In genomic region chr11:61357233-61357893, GRCh38 we compare ENCODE assay signal across 8 cellular contexts. TPM values are rescaled to one million over a fixed set of nuclear protein-coding genes. Genes with fewer than 3 reads are reported as not detected.
DNase-seq lines count a peak whose midpoint lies in the region; ATAC-seq and TF ChIP-seq lines count a peak whose summit lies in the region.

No MANE protein-coding gene starts in this region.

- peaks cover 6% of the 10 kb centered on the region for H3F3A ChIP-seq in SK-N-SH (replicated peaks; ENCODE audit: insufficient read depth)

- no peaks in the 10 kb centered on the region for H3K9me2 ChIP-seq in SK-N-SH

- H3K9me3 ChIP-seq in colonic mucosa = no peaks in the 10 kb centered on the region
- H3K9me3 ChIP-seq in SK-N-SH = no peaks in the 10 kb centered on the region

- peaks cover 7% of the 10 kb centered on the region for H3K4me1 ChIP-seq in colonic mucosa
- peaks cover 0 to 14% of the 10 kb centered on the region in 2 experiments; a peak in 1 of 4 replicates for H3K4me1 ChIP-seq in SK-N-SH (ENCODE audit: control insufficient read depth in 1 of 2, insufficient read depth in 2 of 2, low read depth in 1 of 2, low read length in 1 of 2)

- WGBS in SK-N-SH (ENCODE audit: low lambda C conversion rate) = 97% methylated on average over 6 of the region's 9 CpGs

- TF ChIP-seq CTCF in GM12865 (IDR thresholded peaks at IDR 0.05; ENCODE audit: insufficient read depth, low read depth, low read length, missing control alignments) (no peak), colonic mucosa (IDR thresholded peaks at IDR 0.05) (no peak), SK-N-SH (IDR thresholded peaks at IDR 0.05) (no peak)

- H3K27me3 ChIP-seq in colonic mucosa (no peaks in the 10 kb centered on the region), SK-N-SH (ENCODE audit: insufficient read depth) (no peaks in the 10 kb centered on the region)

- no peak overlapping the region for H2AFZ ChIP-seq in SK-N-SH (ENCODE audit: low read depth)

- TF ChIP-seq EP300 in SK-N-SH (IDR thresholded peaks at IDR 0.05; ENCODE audit: borderline replicate concordance in 1 of 2, low read depth in 1 of 2, low read length in 1 of 2) = no peak

- TF ChIP-seq RAD21 in SK-N-SH (IDR thresholded peaks at IDR 0.05; ENCODE audit: low read length) = no peak

- peaks cover 24% of the 10 kb centered on the region; the same call in 1 of the 2 replicates for H3K79me2 ChIP-seq in SK-N-SH (ENCODE audit: insufficient read depth)

- ATAC-seq in GM21423 (IDR thresholded peaks at IDR 0.05; ENCODE audit: unreplicated experiment) (peak; percentile 58), HG03460 (IDR thresholded peaks at IDR 0.05; ENCODE audit: unreplicated experiment) (peak; percentile 47), GM18873 (IDR thresholded peaks at IDR 0.05; ENCODE audit: low FRiP score, unreplicated experiment) (no peak)

- H3K9ac ChIP-seq in colonic mucosa (ENCODE audit: low read depth in 2 of 2, low read length in 2 of 2) (peak overlapping the region in 1 of 2 donors; percentile 44), SK-N-SH (no peak overlapping the region)

- H4K20me1 ChIP-seq in SK-N-SH (ENCODE audit: insufficient read depth) = no peaks in the 10 kb centered on the region

- POLR2A ChIA-PET in SK-N-SH (lab: Yijun Ruan, JAX) = interaction anchor here (0.9 to 1.8 kb wide), 2 partner anchors 21 to 23 kb away, joined by 3 to 4 read pairs; no protein-coding TSS in a partner anchor

- intact Hi-C loops in colonic mucosa (cut with DNase I) = no loop called here

- peak; percentile 88 for DNase-seq in GM12865 (ENCODE audit: low read depth)
- no peak for DNase-seq in colonic mucosa
- DNase-seq in SK-N-SH = no peak
- DNase-seq in NCI-H524 (lab: John Stamatoyannopoulos, UW) = no peak
- no peak for DNase-seq in NCI-H1048 (lab: John Stamatoyannopoulos, UW)

- peak overlapping the region; percentile 27 for H3K4me3 ChIP-seq in GM12865 (ENCODE audit: low read depth, low read length)
- no peak overlapping the region for H3K4me3 ChIP-seq in colonic mucosa
- H3K4me3 ChIP-seq in SK-N-SH (ENCODE audit: low read depth in 2 of 2, low read length in 1 of 2) = no peak overlapping the region

- H3K27ac ChIP-seq in colonic mucosa = peak overlapping the region; percentile 29
- no peak overlapping the region for H3K27ac ChIP-seq in SK-N-SH (ENCODE audit: low read depth in 2 of 2, low read length in 1 of 2)

- H3K36me3 ChIP-seq in colonic mucosa (no peaks in the 10 kb centered on the region), SK-N-SH (replicated peaks in 1 of 2; ENCODE audit: control insufficient read depth in 1 of 2, insufficient read depth in 2 of 2, low read length in 1 of 2) (peaks cover 5 to 13% of the 10 kb centered on the region in 2 experiments)

- no peak overlapping the region for H3K4me2 ChIP-seq in SK-N-SH

- CTCF ChIA-PET in SK-N-SH (lab: Yijun Ruan, JAX) = interaction anchor here (0.7 to 5.8 kb wide), 5 partner anchors 12 to 28 kb away, joined by 3 to 29 read pairs (median 4); no protein-coding TSS in a partner anchor

TF ChIP-seq in SK-N-SH, 30 proteins besides CTCF, POLR2A, EP300 and RAD21:
- no peak for TF ChIP-seq REST (IDR thresholded peaks at IDR 0.05; ENCODE audit: low read depth, low read length)

RNA-seq across cellular contexts. Expression of gene CYB561A3, which starts 4.3 kb away (rescaled TPM):
- total RNA-seq in colonic mucosa = 10 to 100 TPM; 64.2 to 88.5 TPM
- 70.0 and 76.4 TPM in 2 replicates for polyA plus RNA-seq in SK-N-SH (2012; rRNA removed)
- polyA plus RNA-seq in SK-N-SH (2012; cell fraction: cytosol; rRNA removed) = 36.7 and 53.0 TPM in 2 replicates
- 104 and 111 TPM in 2 replicates for polyA plus RNA-seq in SK-N-SH (2012; cell fraction: nucleus; rRNA removed)

RNA-seq across cellular contexts. Expression of gene TMEM138, which starts 4.8 kb away (rescaled TPM):
- 10 to 100 TPM; 27.4 to 37.7 TPM for total RNA-seq in colonic mucosa
- polyA plus RNA-seq in SK-N-SH (2012; rRNA removed) = 82.2 and 129 TPM in 2 replicates
- polyA plus RNA-seq in SK-N-SH (2012; cell fraction: cytosol; rRNA removed) = 85.3 and 88.5 TPM in 2 replicates
- polyA plus RNA-seq in SK-N-SH (2012; cell fraction: nucleus; rRNA removed) = 126 and 177 TPM in 2 replicates

RNA-seq across cellular contexts. Expression of gene TKFC, which starts 24.3 kb away (rescaled TPM):
- total RNA-seq in colonic mucosa = 10 to 100 TPM; 50.0 to 81.3 TPM
- polyA plus RNA-seq in SK-N-SH (2012; rRNA removed) = 71.0 and 72.0 TPM in 2 replicates
- polyA plus RNA-seq in SK-N-SH (2012; cell fraction: cytosol; rRNA removed) = 20.5 and 34.1 TPM in 2 replicates
- polyA plus RNA-seq in SK-N-SH (2012; cell fraction: nucleus; rRNA removed) = 253 and 263 TPM in 2 replicates

RNA-seq across cellular contexts. Expression of gene DDB1, which starts 24.5 kb away (rescaled TPM):
- total RNA-seq in colonic mucosa = 100 to 1,000 TPM; 154 to 189 TPM
- 170 and 224 TPM in 2 replicates for polyA plus RNA-seq in SK-N-SH (2012; rRNA removed)
- polyA plus RNA-seq in SK-N-SH (2012; cell fraction: cytosol; rRNA removed) = 165 and 169 TPM in 2 replicates
- polyA plus RNA-seq in SK-N-SH (2012; cell fraction: nucleus; rRNA removed) = 146 and 236 TPM in 2 replicates

RNA-seq across cellular contexts. Expression of gene TMEM216, which starts 35.0 kb away (rescaled TPM):
- 10 to 100 TPM in 1 of 2 donors, 1 to 10 TPM in 1; 9.0 to 10.3 TPM for total RNA-seq in colonic mucosa
- polyA plus RNA-seq in SK-N-SH (2012; rRNA removed) = 16.8 and 20.6 TPM in 2 replicates
- 16.1 and 18.2 TPM in 2 replicates for polyA plus RNA-seq in SK-N-SH (2012; cell fraction: cytosol; rRNA removed)
- 10.8 and 11.9 TPM in 2 replicates for polyA plus RNA-seq in SK-N-SH (2012; cell fraction: nucleus; rRNA removed)
